1 cellular context compared by ENCODE assay signal in the genomic region with DNA sequence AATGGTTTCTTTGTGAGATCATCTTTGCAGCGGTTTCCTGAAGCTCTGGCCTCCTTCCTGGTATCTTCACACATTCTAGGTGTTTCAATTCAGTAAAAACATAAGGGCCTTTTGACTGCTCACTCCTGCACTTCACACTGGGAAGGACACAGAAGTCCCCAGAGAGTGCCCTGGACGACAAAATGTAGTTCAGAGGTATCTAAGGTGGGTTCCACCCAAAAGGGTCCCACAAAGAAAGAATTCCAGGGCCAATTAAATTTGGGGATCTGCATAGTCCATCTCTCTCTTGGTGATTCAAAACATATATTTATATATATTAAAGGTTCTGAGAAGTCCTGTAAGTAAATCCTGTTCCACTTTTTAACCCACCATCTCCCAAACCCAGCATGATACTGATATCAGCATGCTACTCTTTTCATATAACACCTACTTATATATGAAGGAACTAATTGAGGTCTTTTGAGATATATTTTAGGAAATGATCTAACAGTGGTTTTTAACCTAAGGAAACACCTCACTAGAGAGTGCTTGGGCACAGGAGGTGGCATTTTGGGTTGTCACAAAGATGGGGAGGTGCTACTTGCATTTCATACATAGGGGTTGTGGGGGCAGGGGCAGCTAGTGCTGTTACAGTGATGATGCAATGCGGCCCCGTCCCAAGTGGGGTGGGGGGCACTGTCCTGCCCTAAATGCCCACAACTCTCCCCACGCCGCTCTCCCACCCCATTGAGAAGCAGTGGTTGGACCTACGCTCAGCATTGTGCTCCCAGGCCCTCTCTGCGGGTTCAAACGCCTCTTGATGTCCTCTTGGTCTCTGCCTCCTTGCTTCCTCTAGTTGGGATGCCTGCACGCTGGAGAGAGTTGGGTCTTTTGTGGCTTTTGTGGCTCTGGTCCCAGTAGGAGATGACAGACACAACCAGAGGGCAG.
TF ChIP-seq lines count a peak whose summit lies in the region.

No MANE protein-coding gene starts in this region.

TF ChIP-seq in GM12878, 131 proteins besides CTCF, POLR2A, EP300 and RAD21 (continued from another document and continues in another):
- 0 out of 2 replicates have a peak, but pooled peaks have one; percentile 45 for TF ChIP-seq ZNF592 (IDR thresholded peaks at IDR 0.05)
- TF ChIP-seq SRF (IDR thresholded peaks at IDR 0.05; ENCODE audit: low read depth in 2 of 2, low read length in 2 of 2): peak in 1 of 2 experiments; percentile 46; a peak in 1 of 4 replicates
- peak; percentile 88 for TF ChIP-seq MEF2B (IDR thresholded peaks at IDR 0.05; ENCODE audit: partially characterized antibody, poor library complexity, severe bottlenecking)
- peak; percentile 72; the same call in 1 of the 2 replicates for TF ChIP-seq TBL1XR1 (IDR thresholded peaks at IDR 0.05; ENCODE audit: low read depth, low read length)
- TF ChIP-seq ZNF274 (IDR thresholded peaks at IDR 0.05; ENCODE audit: insufficient read depth, insufficient read length): no peak
- TF ChIP-seq RBBP5 (conservative IDR thresholded peaks at IDR 0.05): no peak
- TF ChIP-seq TCF3 (IDR thresholded peaks at IDR 0.05; ENCODE audit: borderline replicate concordance, insufficient read depth, low read depth, low read length): no peak
- no peak for TF ChIP-seq TAF1 (IDR thresholded peaks at IDR 0.05; ENCODE audit: borderline replicate concordance, low read depth, low read length)
- TF ChIP-seq CBFB (IDR thresholded peaks at IDR 0.05; ENCODE audit: low read depth): no peak; the same call in 1 of the 2 replicates
- peak; percentile 38 to 85 for TF ChIP-seq IKZF2 (IDR thresholded peaks at IDR 0.05)
- no peak for TF ChIP-seq SUZ12 (IDR thresholded peaks at IDR 0.05; ENCODE audit: unreplicated experiment)
- TF ChIP-seq, protein P1, sequence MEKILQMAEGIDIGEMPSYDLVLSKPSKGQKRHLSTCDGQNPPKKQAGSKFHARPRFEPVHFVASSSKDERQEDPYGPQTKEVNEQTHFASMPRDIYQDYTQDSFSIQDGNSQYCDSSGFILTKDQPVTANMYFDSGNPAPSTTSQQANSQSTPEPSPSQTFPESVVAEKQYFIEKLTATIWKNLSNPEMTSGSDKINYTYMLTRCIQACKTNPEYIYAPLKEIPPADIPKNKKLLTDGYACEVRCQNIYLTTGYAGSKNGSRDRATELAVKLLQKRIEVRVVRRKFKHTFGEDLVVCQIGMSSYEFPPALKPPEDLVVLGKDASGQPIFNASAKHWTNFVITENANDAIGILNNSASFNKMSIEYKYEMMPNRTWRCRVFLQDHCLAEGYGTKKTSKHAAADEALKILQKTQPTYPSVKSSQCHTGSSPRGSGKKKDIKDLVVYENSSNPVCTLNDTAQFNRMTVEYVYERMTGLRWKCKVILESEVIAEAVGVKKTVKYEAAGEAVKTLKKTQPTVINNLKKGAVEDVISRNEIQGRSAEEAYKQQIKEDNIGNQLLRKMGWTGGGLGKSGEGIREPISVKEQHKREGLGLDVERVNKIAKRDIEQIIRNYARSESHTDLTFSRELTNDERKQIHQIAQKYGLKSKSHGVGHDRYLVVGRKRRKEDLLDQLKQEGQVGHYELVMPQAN (conservative IDR thresholded peaks at IDR 0.05): no peak
- TF ChIP-seq BCL11A (IDR thresholded peaks at IDR 0.05; ENCODE audit: low read depth, low read length): no peak; the same call in 1 of the 2 replicates
- peak; percentile 81; the same call in 1 of the 2 replicates for TF ChIP-seq PML (IDR thresholded peaks at IDR 0.05; ENCODE audit: low read length)
- TF ChIP-seq CEBPB (IDR thresholded peaks at IDR 0.05; ENCODE audit: borderline replicate concordance in 1 of 2, low read depth in 2 of 2, low read length in 2 of 2): no peak
- TF ChIP-seq CHD4 (IDR thresholded peaks at IDR 0.05): no peak
- TF ChIP-seq, protein P2, sequence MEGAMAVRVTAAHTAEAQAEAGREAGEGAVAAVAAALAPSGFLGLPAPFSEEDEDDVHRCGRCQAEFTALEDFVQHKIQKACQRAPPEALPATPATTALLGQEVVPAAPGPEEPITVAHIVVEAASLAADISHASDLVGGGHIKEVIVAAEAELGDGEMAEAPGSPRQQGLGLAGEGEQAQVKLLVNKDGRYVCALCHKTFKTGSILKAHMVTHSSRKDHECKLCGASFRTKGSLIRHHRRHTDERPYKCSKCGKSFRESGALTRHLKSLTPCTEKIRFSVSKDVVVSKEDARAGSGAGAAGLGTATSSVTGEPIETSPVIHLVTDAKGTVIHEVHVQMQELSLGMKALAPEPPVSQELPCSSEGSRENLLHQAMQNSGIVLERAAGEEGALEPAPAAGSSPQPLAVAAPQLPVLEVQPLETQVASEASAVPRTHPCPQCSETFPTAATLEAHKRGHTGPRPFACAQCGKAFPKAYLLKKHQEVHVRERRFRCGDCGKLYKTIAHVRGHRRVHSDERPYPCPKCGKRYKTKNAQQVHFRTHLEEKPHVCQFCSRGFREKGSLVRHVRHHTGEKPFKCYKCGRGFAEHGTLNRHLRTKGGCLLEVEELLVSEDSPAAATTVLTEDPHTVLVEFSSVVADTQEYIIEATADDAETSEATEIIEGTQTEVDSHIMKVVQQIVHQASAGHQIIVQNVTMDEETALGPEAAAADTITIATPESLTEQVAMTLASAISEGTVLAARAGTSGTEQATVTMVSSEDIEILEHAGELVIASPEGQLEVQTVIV (IDR thresholded peaks at IDR 0.05; ENCODE audit: borderline replicate concordance, partially characterized antibody): no peak
- peak; percentile 93 for TF ChIP-seq JUNB (IDR thresholded peaks at IDR 0.05)
- TF ChIP-seq PRDM15 (CRISPR knock-in tag; IDR thresholded peaks at IDR 0.05): no peak
- TF ChIP-seq, protein P3, sequence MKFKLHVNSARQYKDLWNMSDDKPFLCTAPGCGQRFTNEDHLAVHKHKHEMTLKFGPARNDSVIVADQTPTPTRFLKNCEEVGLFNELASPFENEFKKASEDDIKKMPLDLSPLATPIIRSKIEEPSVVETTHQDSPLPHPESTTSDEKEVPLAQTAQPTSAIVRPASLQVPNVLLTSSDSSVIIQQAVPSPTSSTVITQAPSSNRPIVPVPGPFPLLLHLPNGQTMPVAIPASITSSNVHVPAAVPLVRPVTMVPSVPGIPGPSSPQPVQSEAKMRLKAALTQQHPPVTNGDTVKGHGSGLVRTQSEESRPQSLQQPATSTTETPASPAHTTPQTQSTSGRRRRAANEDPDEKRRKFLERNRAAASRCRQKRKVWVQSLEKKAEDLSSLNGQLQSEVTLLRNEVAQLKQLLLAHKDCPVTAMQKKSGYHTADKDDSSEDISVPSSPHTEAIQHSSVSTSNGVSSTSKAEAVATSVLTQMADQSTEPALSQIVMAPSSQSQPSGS (IDR thresholded peaks at IDR 0.05; ENCODE audit: low read length): peak; percentile 89
- TF ChIP-seq CREM (IDR thresholded peaks at IDR 0.05; ENCODE audit: low read depth): no peak
- TF ChIP-seq NRF1 (conservative IDR thresholded peaks at IDR 0.05; ENCODE audit: low read depth, low read length): no peak
- TF ChIP-seq FOS (IDR thresholded peaks at IDR 0.05; ENCODE audit: borderline replicate concordance, extremely low read depth, insufficient read length): no peak
- no peak for TF ChIP-seq SP1 (IDR thresholded peaks at IDR 0.05; ENCODE audit: low read depth, low read length)
- peak in 1 of 2 experiments; percentile 92; a peak in 2 of 4 replicates for TF ChIP-seq ETV6 (conservative IDR thresholded peaks at IDR 0.05 in 1 of 2, IDR thresholded peaks at IDR 0.05 in 1 of 2; ENCODE audit: borderline replicate concordance in 1 of 2, low read depth in 1 of 2)
- TF ChIP-seq ELK1 (IDR thresholded peaks at IDR 0.05; ENCODE audit: low read depth, low read length): no peak
- TF ChIP-seq IKZF1 (conservative IDR thresholded peaks at IDR 0.05): peak; percentile 93
- TF ChIP-seq MTA2 (IDR thresholded peaks at IDR 0.05; ENCODE audit: low read depth): peak; percentile 51; the same call in 1 of the 2 replicates
- peak; percentile 26 for TF ChIP-seq ATF7 (IDR thresholded peaks at IDR 0.05; ENCODE audit: low read depth)
- no peak for TF ChIP-seq ZNF207 (IDR thresholded peaks at IDR 0.05; ENCODE audit: borderline replicate concordance)
- no peak for TF ChIP-seq E2F8 (IDR thresholded peaks at IDR 0.05; ENCODE audit: low read depth, partially characterized antibody)
- peak; percentile 21; the same call in 1 of the 2 replicates for TF ChIP-seq POLR2AphosphoS5 (IDR thresholded peaks at IDR 0.05; ENCODE audit: low read length)
- TF ChIP-seq SMAD1 (IDR thresholded peaks at IDR 0.05; ENCODE audit: low read depth, partially characterized antibody): no peak
- TF ChIP-seq, protein P4, sequence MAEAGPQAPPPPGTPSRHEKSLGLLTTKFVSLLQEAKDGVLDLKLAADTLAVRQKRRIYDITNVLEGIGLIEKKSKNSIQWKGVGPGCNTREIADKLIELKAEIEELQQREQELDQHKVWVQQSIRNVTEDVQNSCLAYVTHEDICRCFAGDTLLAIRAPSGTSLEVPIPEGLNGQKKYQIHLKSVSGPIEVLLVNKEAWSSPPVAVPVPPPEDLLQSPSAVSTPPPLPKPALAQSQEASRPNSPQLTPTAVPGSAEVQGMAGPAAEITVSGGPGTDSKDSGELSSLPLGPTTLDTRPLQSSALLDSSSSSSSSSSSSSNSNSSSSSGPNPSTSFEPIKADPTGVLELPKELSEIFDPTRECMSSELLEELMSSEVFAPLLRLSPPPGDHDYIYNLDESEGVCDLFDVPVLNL (IDR thresholded peaks at IDR 0.05; ENCODE audit: low read depth, low read length): no peak
- peak; percentile 39; the same call in 1 of the 3 replicates for TF ChIP-seq POU2F2 (IDR thresholded peaks at IDR 0.05; ENCODE audit: borderline replicate concordance, low read depth, low read length)
